19 cellular contexts compared by ENCODE assay signal in the genomic region with DNA sequence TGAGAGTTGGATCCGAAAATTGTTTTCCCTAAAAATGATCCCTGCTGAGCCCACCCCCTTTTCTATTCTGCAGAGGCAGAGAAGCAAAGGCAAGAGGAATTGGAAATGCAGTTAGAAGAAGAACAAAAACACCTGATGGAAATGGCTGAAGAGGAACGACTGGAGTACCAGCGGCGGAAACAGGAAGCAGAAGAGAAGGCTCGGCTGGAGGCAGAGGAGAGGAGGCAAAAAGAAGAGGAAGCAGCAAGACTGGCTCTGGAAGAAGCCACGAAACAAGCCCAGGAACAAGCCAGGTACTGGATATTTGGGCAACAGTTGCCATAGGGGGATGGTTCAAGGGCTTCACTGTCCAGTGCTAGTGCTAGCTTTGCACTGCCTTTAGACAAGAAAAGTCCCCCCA. TPM values are rescaled to one million over a fixed set of nuclear protein-coding genes. Genes with fewer than 3 reads are reported as not detected.
A peak's percentile ranks its signal among the peaks of the same experiment; 100 is the strongest.
DNase-seq lines count a peak whose midpoint lies in the region; ATAC-seq, FAIRE-seq and TF ChIP-seq lines count a peak whose summit lies in the region.
"Had no signal": no experiment of that assay in that cellular context is flagged by ENCODE, and none has a peak within 500 bp of the region (broad histone marks: within the 10 kb centered on the region; RNA-seq: fewer than 3 reads in every experiment).

No MANE protein-coding gene starts in this region.

- TF ChIP-seq RAD21 in K562 (CRISPR knock-in tag; conservative IDR thresholded peaks at IDR 0.05 in 1 of 2, IDR thresholded peaks at IDR 0.05 in 1 of 2), result no peak

- FAIRE-seq in K562 (lab: Jason Lieb, UNC), result no peak
- FAIRE-seq: HepG2 had no signal

- H2AFZ ChIP-seq in K562 (ENCODE audit: low read depth, low read length), result peak overlapping the region; percentile 48; the same call in 1 of the 2 replicates

- H3K4me3 ChIP-seq in K562, result no peak overlapping the region
- no peak overlapping the region for H3K4me3 ChIP-seq in ascending aorta
- H3K4me3 ChIP-seq: BLaER1 had no signal

- intact Hi-C loops in K562 (cut with micrococcal nuclease) (no loop called here), ascending aorta (cut with DNase I) (no loop called here)

- TF ChIP-seq POLR2A in K562 (conservative IDR thresholded peaks at IDR 0.05), result no peak

- no peak for ATAC-seq in K562
- ATAC-seq: CD8-positive, alpha-beta T cell; HepG2; Panc1 had no signal

- H3K4me1 ChIP-seq in K562 (replicated peaks in 1 of 2; ENCODE audit: control insufficient read depth in 2 of 2, insufficient read depth in 2 of 2, low read length in 2 of 2) (no peaks in the 10 kb centered on the region; a peak in 1 of 5 replicates), ascending aorta (no peaks in the 10 kb centered on the region)
- H3K4me1 ChIP-seq: BLaER1 had no signal

- peak; percentile 79 for DNase-seq in KBM-7
- DNase-seq in MV-4-11 (lab: John Stamatoyannopoulos, UW), result peak; percentile 44
- DNase-seq in SKM-1 (lab: John Stamatoyannopoulos, UW; ENCODE audit: unreplicated experiment), result peak; percentile 58
- no peak for DNase-seq in K562 (ENCODE audit: extremely low read depth in 1 of 4, low spot score in 3 of 4)
- DNase-seq in stimulated activated CD4-positive, alpha-beta T cell treated with anti-CD3 and anti-CD28 coated beads, Interleukin-2, amount 100 ng/mL, for 48 hours, result no peak
- no peak for DNase-seq in activated CD4-positive, alpha-beta T cell treated with anti-CD3 and anti-CD28 coated beads, Interleukin-2, amount 50 U/mL, for 4 hours
- DNase-seq in ascending aorta (ENCODE audit: low spot score in 2 of 2), result no peak
- no peak for DNase-seq in DMS 273 (lab: John Stamatoyannopoulos, UW; ENCODE audit: unreplicated experiment)
- DNase-seq: Calu3; CD8-positive, alpha-beta T cell; DMS53; NCI-H1105 treated with DMSO at 0.1 percent for 48 hours; NCI-H1694; NCI-H2081 treated with DMSO at 0.1 percent for 48 hours; NCI-H748 treated with DMSO at 0.1 percent for 48 hours; NK-92 treated with Interleukin-12 subunit alpha and Interleukin-12 subunit beta, amount 100 ng/mL, for 24 hours had no signal

- no peak overlapping the region for H3K4me2 ChIP-seq in K562 (ENCODE audit: insufficient read depth, low read length)
- H3K4me2 ChIP-seq: BLaER1 had no signal

- H3K27me3 ChIP-seq in K562 (ENCODE audit: control insufficient read depth in 2 of 2, insufficient read depth in 2 of 2, low read length in 2 of 2), result no peaks in the 10 kb centered on the region; a peak in 1 of 5 replicates
- no peaks in the 10 kb centered on the region for H3K27me3 ChIP-seq in ascending aorta
- H3K27me3 ChIP-seq: BLaER1 had no signal

- POLR2A ChIA-PET in K562 (lab: Yijun Ruan, JAX), result interaction anchor here (0.6 kb wide), 1 partner anchor 1143 kb away, joined by 3 read pairs; no protein-coding TSS in a partner anchor

- H3K9ac ChIP-seq in K562 (ENCODE audit: insufficient read depth in 1 of 2, low read depth in 2 of 2, low read length in 2 of 2), result no peak overlapping the region
- H3K9ac ChIP-seq: BLaER1 had no signal

- no peak for TF ChIP-seq EP300 in K562 (IDR thresholded peaks at IDR 0.05; ENCODE audit: low read length)

- no TSS peak for BruUV-seq in K562 (replicated peaks; lab: Mats Ljungman, UMichigan)

- H3K9me1 ChIP-seq in K562 (ENCODE audit: control insufficient read depth, insufficient read depth, low read length), result no peaks in the 10 kb centered on the region

- no peak for TF ChIP-seq CTCF in K562 (IDR thresholded peaks at IDR 0.05 in 2 of 3, conservative IDR thresholded peaks at IDR 0.05 in 1 of 3; ENCODE audit: insufficient read depth in 2 of 3, low read depth in 1 of 3, low read length in 3 of 3)
- TF ChIP-seq CTCF in ascending aorta (IDR thresholded peaks at IDR 0.05), result no peak

- no peaks in the 10 kb centered on the region for H3K79me2 ChIP-seq in K562 (ENCODE audit: control insufficient read depth, insufficient read depth, low read length)

- H3K36me3 ChIP-seq in K562 (ENCODE audit: control insufficient read depth, insufficient read depth, low read length) (no peaks in the 10 kb centered on the region), ascending aorta (no peaks in the 10 kb centered on the region)

- CTCF ChIA-PET in K562 (lab: Yijun Ruan, JAX; ENCODE audit: low intra/inter-chr PET ratio), result no interaction called here

- H4K20me1 ChIP-seq in K562 (replicated peaks; ENCODE audit: control insufficient read depth, insufficient read depth, low read length), result no peaks in the 10 kb centered on the region
- H4K20me1 ChIP-seq: BLaER1 had no signal

- H3K9me3 ChIP-seq in K562 (replicated peaks; ENCODE audit: control insufficient read depth, insufficient read depth, low read depth, low read length) (no peaks in the 10 kb centered on the region), ascending aorta (no peaks in the 10 kb centered on the region)
- H3K9me3 ChIP-seq: BLaER1 had no signal

- in situ Hi-C loops in KBM-7 (cut with MboI; ENCODE audit: low pct_unique_long_range_greater_than_20kb, low sequenced_read_pairs), result no loop called here
- in situ Hi-C loops in K562 (cut with MboI), result no loop called here

- H3K27ac ChIP-seq in K562 (ENCODE audit: extremely low read depth, low read depth, low read length) (no peak overlapping the region), ascending aorta (no peak overlapping the region)
- H3K27ac ChIP-seq: BLaER1 had no signal

- 10% methylated on average over 5 of the region's 6 CpGs for WGBS in K562 (ENCODE audit: insufficient coverage, low coverage, missing lambda C conversion rate)

TF ChIP-seq in K562, 482 proteins besides CTCF, POLR2A, EP300 and RAD21:
- no peak for TF ChIP-seq NELFE (IDR thresholded peaks at IDR 0.05; ENCODE audit: insufficient read depth, insufficient read length)
- TF ChIP-seq EHMT2 (IDR thresholded peaks at IDR 0.05), result 0 out of 2 replicates have a peak, but pooled peaks have one; percentile 22

RNA-seq across cellular contexts. Expression of a gene that starts 41.7 kb away (rescaled TPM):
- 5.2 and 14.5 TPM in 2 replicates for total RNA-seq in K562 (2011; cell fraction: chromatin; rRNA removed; ENCODE audit: low replicate concordance)
- 4.6 and 4.7 TPM in 2 replicates for total RNA-seq in K562 (2011; cell fraction: nucleolus; rRNA removed)
- 12.6 and 18.8 TPM in 2 replicates for total RNA-seq in K562 (2011; cell fraction: nucleoplasm; rRNA removed)
- total RNA-seq in K562 (2014; rRNA removed) (63.7 and 67.3 TPM in 2 replicates), K562 (2014; rRNA removed; fragmentation: Illumina TruSeq; extraction: Trizol) (110 and 126 TPM in 2 replicates), K562 (2015; rRNA removed; fragmentation: Illumina TruSeq; extraction: Trizol) (82.8 and 92.0 TPM in 2 replicates), K562 (2021) (67.5 and 70.0 TPM in 2 replicates), ascending aorta (208 TPM)
- polyA plus RNA-seq in K562 (2011; rRNA removed) (63.1 and 84.6 TPM in 2 replicates), K562 (2014; fragmentation: Illumina TruSeq; extraction: Trizol) (117 and 140 TPM in 2 replicates), K562 (2014; fragmentation: Nextera tagmentation; extraction: Ambion mirVana) (100 to 1,000 TPM; 279 to 292 TPM), K562 (2014; rRNA removed) (79.6 and 83.2 TPM in 2 replicates)
- 11.1 and 31.6 TPM in 2 replicates for polyA plus RNA-seq in K562 (2011; cell fraction: cytosol; rRNA removed)
- 8.5 and 18.8 TPM in 2 replicates for polyA plus RNA-seq in K562 (2011; cell fraction: nucleus; rRNA removed)
- polyA plus RNA-seq in K562 (2012), result 67.5 and 110 TPM in 2 replicates
- 50.1 and 50.8 TPM in 2 replicates for polyA minus RNA-seq in K562 (2011; rRNA and poly(A)+ RNA removed)
- polyA minus RNA-seq in K562 (2011; cell fraction: cytosol; rRNA and poly(A)+ RNA removed), result 23.3 and 28.9 TPM in 2 replicates
- polyA minus RNA-seq in K562 (2011; cell fraction: nucleus; rRNA and poly(A)+ RNA removed), result 4.3 and 9.1 TPM in 2 replicates

Comparison
In these comparisons a context has a peak if more than half of its experiments do, and no peak if none do; other contexts are left out.
1. DNase-seq: peak in KBM-7 (single experiment), MV-4-11 (single experiment) and SKM-1 (single experiment); none in K562 (0 of 4), stimulated activated CD4-positive, alpha-beta T cell treated with anti-CD3 and anti-CD28 coated beads, Interleukin-2, amount 100 ng/mL, for 48 hours (0 of 2), activated CD4-positive, alpha-beta T cell treated with anti-CD3 and anti-CD28 coated beads, Interleukin-2, amount 50 U/mL, for 4 hours (0 of 2), ascending aorta (0 of 2) and DMS 273 (single experiment).